In the genomic region with DNA sequence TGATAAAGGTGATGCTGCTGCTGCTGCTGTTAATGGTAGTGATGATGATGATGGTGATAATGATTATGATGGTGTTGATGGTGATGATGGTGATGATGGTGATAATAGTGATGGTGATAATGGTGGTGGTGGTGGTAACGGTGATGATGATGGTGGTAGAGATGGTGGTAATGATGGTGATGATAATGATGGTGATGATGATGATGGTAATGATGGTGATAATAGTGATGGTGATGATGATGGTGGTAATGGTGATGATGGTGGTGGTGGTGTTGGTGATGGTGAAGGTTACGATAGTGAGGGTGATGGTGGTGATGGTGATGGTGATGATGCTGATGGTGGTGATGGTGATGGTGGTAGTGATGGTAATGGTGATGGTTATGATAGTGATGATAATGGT, we compare ENCODE assay signal across 25 cellular contexts.
DNase-seq lines count a peak whose midpoint lies in the region; ATAC-seq, FAIRE-seq and TF ChIP-seq lines count a peak whose summit lies in the region.
"Had no signal": no experiment of that assay in that cellular context is flagged by ENCODE, and none has a peak within 500 bp of the region (broad histone marks: within the 10 kb centered on the region; RNA-seq: fewer than 3 reads in every experiment).

No MANE protein-coding gene starts in this region.

- peaks cover 0 to 6% (median 2%) of the 10 kb centered on the region in 5 donors for H3K27me3 Mint-ChIP-seq in naive thymus-derived CD4-positive, alpha-beta T cell
- H3K27me3 Mint-ChIP-seq: CD8-positive, alpha-beta memory T cell had no signal

- DNase-seq in GM12891 (ENCODE audit: insufficient read length, low spot score) (no peak), HEK293T (ENCODE audit: extremely low spot score) (no peak), GM12878 (ENCODE audit: low read depth, low spot score) (no peak), urothelium cell line (ENCODE audit: low spot score) (no peak), GM20000 (ENCODE audit: low spot score) (no peak)
- DNase-seq in naive thymus-derived CD4-positive, alpha-beta T cell: no peak
- DNase-seq: 8988T; ACHN; AML-193; BE2C; CD4-positive, alpha-beta T cell; CD8-positive, alpha-beta memory T cell; DMS 273 treated with DMSO at 0.1 percent for 48 hours; DMS79; EL; GDM1; H9 had no signal

- TF ChIP-seq CTCF in GM12878 (IDR thresholded peaks at IDR 0.05 in 2 of 3, conservative IDR thresholded peaks at IDR 0.05 in 1 of 3; ENCODE audit: control insufficient read depth in 2 of 3, extremely low read depth in 1 of 3, insufficient read depth in 1 of 3, low read depth in 3 of 3, low read length in 3 of 3) (no peak), GM20000 (IDR thresholded peaks at IDR 0.05; ENCODE audit: extremely low read depth, missing control alignments) (no peak)

- in situ Hi-C loops in GM12878 (cut with MboI): no loop called here

- no peak for TF ChIP-seq RAD21 in GM12878 (IDR thresholded peaks at IDR 0.05; ENCODE audit: insufficient read depth, low read depth, low read length)

- H3K4me1 ChIP-seq in GM12878 (ENCODE audit: control insufficient read depth, insufficient read depth, low read length): no peaks in the 10 kb centered on the region
- no peaks in the 10 kb centered on the region for H3K4me1 ChIP-seq in naive thymus-derived CD4-positive, alpha-beta T cell (ENCODE audit: control insufficient read depth in 2 of 2, insufficient read depth in 2 of 2, low read length in 2 of 2)
- H3K4me1 ChIP-seq: A549; BE2C; BLaER1 treated with 17β-estradiol and CSF1 and Interleukin-3, amounts not matched to agents 10 nM and 100 nM had no signal

- intact Hi-C loops in GM12878 (cut with micrococcal nuclease; ENCODE audit: unreplicated experiment): no loop called here
- intact Hi-C loops in naive thymus-derived CD4-positive, alpha-beta T cell (cut with micrococcal nuclease): no loop called here

- no peaks in the 10 kb centered on the region for H3K27me3 ChIP-seq in GM12878 (replicated peaks in 1 of 2; ENCODE audit: control insufficient read depth in 2 of 2, insufficient read depth in 2 of 2, low read length in 1 of 2)
- no peaks in the 10 kb centered on the region for H3K27me3 ChIP-seq in naive thymus-derived CD4-positive, alpha-beta T cell (ENCODE audit: control insufficient read depth in 2 of 2, insufficient read depth in 2 of 2, low read length in 2 of 2)
- H3K27me3 ChIP-seq: BE2C; BLaER1 treated with 17β-estradiol and CSF1 and Interleukin-3, amounts not matched to agents 10 nM and 100 nM had no signal

- FAIRE-seq in GM12891 (lab: Jason Lieb, UNC) (peak; percentile 5), GM12878 (lab: Jason Lieb, UNC) (no peak), urothelium cell line (lab: Jason Lieb, UNC) (peak; percentile 99)
- FAIRE-seq: A549, D721Med, GM12892 had no signal

- H3K27ac ChIP-seq in GM12878 (ENCODE audit: control insufficient read depth, insufficient read depth): no peak overlapping the region
- no peak overlapping the region for H3K27ac ChIP-seq in naive thymus-derived CD4-positive, alpha-beta T cell (ENCODE audit: low read depth, low read length)
- H3K27ac ChIP-seq: A549; BLaER1 treated with 17β-estradiol and CSF1 and Interleukin-3, amounts not matched to agents 10 nM and 100 nM; GM23248 had no signal

- no TSS peak for BruUV-seq in GM12878 (replicated peaks; lab: Mats Ljungman, UMichigan)

- CTCF ChIA-PET in HEK293T (lab: Yijun Ruan, JAX): no interaction called here
- CTCF ChIA-PET in GM12878 (lab: Yijun Ruan, JAX): no interaction called here
- CTCF ChIA-PET in naive thymus-derived CD4-positive, alpha-beta T cell (lab: Charles Lee): no interaction called here

- no peaks in the 10 kb centered on the region for H3K79me2 ChIP-seq in GM12878 (ENCODE audit: control insufficient read depth, insufficient read depth, low read length)

- no peaks in the 10 kb centered on the region for H3K36me3 ChIP-seq in GM12878 (ENCODE audit: control insufficient read depth in 2 of 2, insufficient read depth in 2 of 2, low read length in 1 of 2)
- no peaks in the 10 kb centered on the region for H3K36me3 ChIP-seq in naive thymus-derived CD4-positive, alpha-beta T cell (ENCODE audit: control insufficient read depth in 2 of 3, insufficient read depth in 3 of 3, low read length in 3 of 3)
- H3K36me3 ChIP-seq: BE2C; BLaER1 treated with 17β-estradiol and CSF1 and Interleukin-3, amounts not matched to agents 10 nM and 100 nM had no signal

- no peak overlapping the region for H3K4me2 ChIP-seq in GM12878 (ENCODE audit: control insufficient read depth, insufficient read depth)
- H3K4me2 ChIP-seq: A549; BLaER1 treated with 17β-estradiol and CSF1 and Interleukin-3, amounts not matched to agents 10 nM and 100 nM had no signal

- RAD21 ChIA-PET in GM12878 (lab: Charles Lee; ENCODE audit: unreplicated experiment): no interaction called here

- H2AFZ ChIP-seq in GM12878 (ENCODE audit: control insufficient read depth, low read depth, low read length): no peak overlapping the region
- H2AFZ ChIP-seq: GM23248 had no signal

- no peak overlapping the region for H3K4me3 ChIP-seq in GM12878
- H3K4me3 ChIP-seq in naive thymus-derived CD4-positive, alpha-beta T cell (ENCODE audit: low read length): no peak overlapping the region
- H3K4me3 ChIP-seq: A549; BLaER1 treated with 17β-estradiol and CSF1 and Interleukin-3, amounts not matched to agents 10 nM and 100 nM; GM23248 had no signal

- no peak for TF ChIP-seq POLR2A in GM12891 (IDR thresholded peaks at IDR 0.05; ENCODE audit: low read depth, low read length)
- TF ChIP-seq POLR2A in GM12878 (IDR thresholded peaks at IDR 0.05; ENCODE audit: low read depth, low read length): no peak

- no peaks in the 10 kb centered on the region for H3K36me3 Mint-ChIP-seq in naive thymus-derived CD4-positive, alpha-beta T cell
- H3K36me3 Mint-ChIP-seq: CD14-positive monocyte; CD8-positive, alpha-beta memory T cell had no signal

- no peak for TF ChIP-seq EP300 in GM12878 (IDR thresholded peaks at IDR 0.05; ENCODE audit: borderline replicate concordance in 1 of 2, control insufficient read depth in 1 of 2, low read depth in 2 of 2, low read length in 2 of 2)

- H4K20me1 ChIP-seq in GM12878 (ENCODE audit: control insufficient read depth, insufficient read depth): no peaks in the 10 kb centered on the region
- H4K20me1 ChIP-seq: BLaER1 treated with 17β-estradiol and CSF1 and Interleukin-3, amounts not matched to agents 10 nM and 100 nM had no signal

- H3K9ac ChIP-seq in GM12878 (ENCODE audit: control insufficient read depth, insufficient read depth, low read length): no peak overlapping the region
- H3K9ac ChIP-seq: BLaER1 treated with 17β-estradiol and CSF1 and Interleukin-3, amounts not matched to agents 10 nM and 100 nM; GM23248 had no signal

- H3K9me3 ChIP-seq in GM12878 (replicated peaks; ENCODE audit: control insufficient read depth, insufficient read depth, low read length): no peaks in the 10 kb centered on the region
- H3K9me3 ChIP-seq in naive thymus-derived CD4-positive, alpha-beta T cell (ENCODE audit: control insufficient read depth in 2 of 3, low read length in 3 of 3): no peaks in the 10 kb centered on the region
- H3K9me3 ChIP-seq: A549, BE2C had no signal

- POLR2A ChIA-PET in HEK293T (lab: Yijun Ruan, JAX): no interaction called here
- POLR2A ChIA-PET in GM12878 (lab: Charles Lee): no interaction called here
- POLR2A ChIA-PET in naive thymus-derived CD4-positive, alpha-beta T cell (lab: Charles Lee): no interaction called here

- H3K4me1 Mint-ChIP-seq in naive thymus-derived CD4-positive, alpha-beta T cell: no peaks in the 10 kb centered on the region
- H3K4me1 Mint-ChIP-seq: CD14-positive monocyte; CD8-positive, alpha-beta memory T cell had no signal

- H3K4me3 Mint-ChIP-seq in naive thymus-derived CD4-positive, alpha-beta T cell: no peak overlapping the region
- H3K4me3 Mint-ChIP-seq: CD14-positive monocyte; CD4-positive, alpha-beta T cell; CD8-positive, alpha-beta memory T cell; H9 had no signal

- no peak overlapping the region for H3K27ac Mint-ChIP-seq in naive thymus-derived CD4-positive, alpha-beta T cell
- H3K27ac Mint-ChIP-seq: CD4-positive, alpha-beta T cell; CD8-positive, alpha-beta memory T cell; H9 had no signal

- SMC1A ChIA-PET in GM12878 (lab: Charles Lee; ENCODE audit: uncharacterized antibody, unreplicated experiment): no interaction called here

- WGBS in GM12878 (ENCODE audit: insufficient coverage, insufficient replicate concordance, low lambda C conversion rate, missing lambda C conversion rate): 7% methylated on average over 2 of the region's 2 CpGs

- ATAC-seq in GM12878: no peak
- ATAC-seq in HG03354 (IDR thresholded peaks at IDR 0.05; ENCODE audit: poor library complexity, severe bottlenecking, unreplicated experiment): no peak
- ATAC-seq in naive thymus-derived CD4-positive, alpha-beta T cell: no peak
- ATAC-seq: A549, HCT116 had no signal

- H3K9me3 Mint-ChIP-seq in naive thymus-derived CD4-positive, alpha-beta T cell: peaks cover 0 to 5% (median 0%) of the 10 kb centered on the region in 11 donors
- H3K9me3 Mint-ChIP-seq: CD4-positive, alpha-beta T cell; H9 had no signal

TF ChIP-seq in GM12891, 5 proteins besides CTCF, POLR2A, EP300 and RAD21:
- no peak for TF ChIP-seq PAX5 (IDR thresholded peaks at IDR 0.05; ENCODE audit: insufficient read depth, low read length, severe bottlenecking)
- TF ChIP-seq POLR2AphosphoS5 (IDR thresholded peaks at IDR 0.05; ENCODE audit: low read depth, low read length): no peak
- no peak for TF ChIP-seq TAF1 (IDR thresholded peaks at IDR 0.05; ENCODE audit: low read depth, low read length)
- TF ChIP-seq SPI1 (IDR thresholded peaks at IDR 0.05; ENCODE audit: low read depth, low read length): no peak
- no peak for TF ChIP-seq POU2F2 (IDR thresholded peaks at IDR 0.05; ENCODE audit: low read depth, low read length)

TF ChIP-seq in HEK293T, 16 proteins besides CTCF, POLR2A, EP300 and RAD21:
- TF ChIP-seq CTBP1 (IDR thresholded peaks at IDR 0.05; ENCODE audit: borderline replicate concordance) (0 out of 2 replicates have a peak, but pooled peaks have one; percentile 21), ZNF384 (IDR thresholded peaks at IDR 0.05) (no peak)

TF ChIP-seq in GM12878, 131 proteins besides CTCF, POLR2A, EP300 and RAD21 (continues in another document):
- TF ChIP-seq, protein P1, sequence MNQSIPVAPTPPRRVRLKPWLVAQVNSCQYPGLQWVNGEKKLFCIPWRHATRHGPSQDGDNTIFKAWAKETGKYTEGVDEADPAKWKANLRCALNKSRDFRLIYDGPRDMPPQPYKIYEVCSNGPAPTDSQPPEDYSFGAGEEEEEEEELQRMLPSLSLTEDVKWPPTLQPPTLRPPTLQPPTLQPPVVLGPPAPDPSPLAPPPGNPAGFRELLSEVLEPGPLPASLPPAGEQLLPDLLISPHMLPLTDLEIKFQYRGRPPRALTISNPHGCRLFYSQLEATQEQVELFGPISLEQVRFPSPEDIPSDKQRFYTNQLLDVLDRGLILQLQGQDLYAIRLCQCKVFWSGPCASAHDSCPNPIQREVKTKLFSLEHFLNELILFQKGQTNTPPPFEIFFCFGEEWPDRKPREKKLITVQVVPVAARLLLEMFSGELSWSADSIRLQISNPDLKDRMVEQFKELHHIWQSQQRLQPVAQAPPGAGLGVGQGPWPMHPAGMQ (IDR thresholded peaks at IDR 0.05; ENCODE audit: borderline replicate concordance): peak; percentile 25; the same call in 1 of the 2 replicates
